Comparison of ENCODE assay signal across 1 cellular context in the genomic region with DNA sequence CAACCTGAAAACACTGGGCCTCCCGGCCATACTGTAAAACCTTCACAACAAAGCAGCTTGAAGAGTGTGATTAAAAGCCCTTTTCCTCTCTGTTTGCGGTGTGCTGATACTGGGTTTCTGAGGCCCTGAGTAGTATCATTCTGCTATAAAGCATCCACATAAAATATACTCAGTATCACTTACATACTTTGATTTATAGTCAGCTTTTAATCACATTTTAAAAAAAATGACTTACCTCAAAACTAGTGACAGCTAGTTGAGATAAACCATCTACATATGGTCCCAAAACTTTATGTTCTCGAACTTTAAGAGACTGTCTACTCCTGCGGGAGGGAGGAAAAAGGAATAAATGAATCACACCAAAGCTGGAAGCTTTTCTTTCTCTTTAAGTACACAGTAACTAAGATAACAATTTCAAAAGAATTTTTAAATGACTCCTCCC.
TF ChIP-seq lines count a peak whose summit lies in the region.

No MANE protein-coding gene starts in this region.

TF ChIP-seq in SK-N-SH, 30 proteins besides CTCF, POLR2A, EP300 and RAD21 (continued from another document):
- TF ChIP-seq, protein P1, sequence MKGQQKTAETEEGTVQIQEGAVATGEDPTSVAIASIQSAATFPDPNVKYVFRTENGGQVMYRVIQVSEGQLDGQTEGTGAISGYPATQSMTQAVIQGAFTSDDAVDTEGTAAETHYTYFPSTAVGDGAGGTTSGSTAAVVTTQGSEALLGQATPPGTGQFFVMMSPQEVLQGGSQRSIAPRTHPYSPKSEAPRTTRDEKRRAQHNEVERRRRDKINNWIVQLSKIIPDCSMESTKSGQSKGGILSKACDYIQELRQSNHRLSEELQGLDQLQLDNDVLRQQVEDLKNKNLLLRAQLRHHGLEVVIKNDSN (IDR thresholded peaks at IDR 0.05; ENCODE audit: borderline replicate concordance, low read depth) = no peak
- TF ChIP-seq FOSL2 (IDR thresholded peaks at IDR 0.05; ENCODE audit: borderline replicate concordance, low read depth) (peak; percentile 29; the same call in 1 of the 2 replicates), JUND (IDR thresholded peaks at IDR 0.05) (peak; percentile 47), MEF2A (IDR thresholded peaks at IDR 0.05; ENCODE audit: borderline replicate concordance, low read depth) (no peak), NRF1 (IDR thresholded peaks at IDR 0.05; ENCODE audit: low read depth, low read length) (no peak), RXRA (IDR thresholded peaks at IDR 0.05; ENCODE audit: borderline replicate concordance, low read depth) (no peak), YY1 (IDR thresholded peaks at IDR 0.05; ENCODE audit: low read depth) (no peak), TCF12 (IDR thresholded peaks at IDR 0.05) (peak; percentile 73), FOXM1 (IDR thresholded peaks at IDR 0.05; ENCODE audit: low read depth) (no peak), GATA2 (CRISPR knock-in tag; IDR thresholded peaks at IDR 0.05) (no peak), RFX5 (IDR thresholded peaks at IDR 0.05; ENCODE audit: low read length) (no peak), RCOR1 (IDR thresholded peaks at IDR 0.05; ENCODE audit: low read length) (no peak), GABPA (IDR thresholded peaks at IDR 0.05; ENCODE audit: low read depth) (no peak), NFIC (IDR thresholded peaks at IDR 0.05; ENCODE audit: borderline replicate concordance) (0 out of 2 replicates have a peak, but pooled peaks have one; percentile 16), CHD2 (IDR thresholded peaks at IDR 0.05; ENCODE audit: low read length, partially characterized antibody) (no peak), EZH2phosphoT487 (IDR thresholded peaks at IDR 0.05; ENCODE audit: borderline replicate concordance, low read depth) (no peak), POLR2AphosphoS5 (IDR thresholded peaks at IDR 0.05; ENCODE audit: low read depth, low read length) (peak; percentile 42; the same call in 1 of the 2 replicates), FOXJ3 (CRISPR knock-in tag; IDR thresholded peaks at IDR 0.05) (no peak), MXI1 (IDR thresholded peaks at IDR 0.05; ENCODE audit: low read depth, low read length) (no peak), ELF1 (IDR thresholded peaks at IDR 0.05) (no peak)
- TF ChIP-seq, protein P2, sequence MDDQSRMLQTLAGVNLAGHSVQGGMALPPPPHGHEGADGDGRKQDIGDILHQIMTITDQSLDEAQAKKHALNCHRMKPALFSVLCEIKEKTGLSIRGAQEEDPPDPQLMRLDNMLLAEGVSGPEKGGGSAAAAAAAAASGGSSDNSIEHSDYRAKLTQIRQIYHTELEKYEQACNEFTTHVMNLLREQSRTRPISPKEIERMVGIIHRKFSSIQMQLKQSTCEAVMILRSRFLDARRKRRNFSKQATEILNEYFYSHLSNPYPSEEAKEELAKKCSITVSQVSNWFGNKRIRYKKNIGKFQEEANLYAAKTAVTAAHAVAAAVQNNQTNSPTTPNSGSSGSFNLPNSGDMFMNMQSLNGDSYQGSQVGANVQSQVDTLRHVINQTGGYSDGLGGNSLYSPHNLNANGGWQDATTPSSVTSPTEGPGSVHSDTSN (IDR thresholded peaks at IDR 0.05) = peak; percentile 79
- TF ChIP-seq, protein P3, sequence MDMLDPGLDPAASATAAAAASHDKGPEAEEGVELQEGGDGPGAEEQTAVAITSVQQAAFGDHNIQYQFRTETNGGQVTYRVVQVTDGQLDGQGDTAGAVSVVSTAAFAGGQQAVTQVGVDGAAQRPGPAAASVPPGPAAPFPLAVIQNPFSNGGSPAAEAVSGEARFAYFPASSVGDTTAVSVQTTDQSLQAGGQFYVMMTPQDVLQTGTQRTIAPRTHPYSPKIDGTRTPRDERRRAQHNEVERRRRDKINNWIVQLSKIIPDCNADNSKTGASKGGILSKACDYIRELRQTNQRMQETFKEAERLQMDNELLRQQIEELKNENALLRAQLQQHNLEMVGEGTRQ (IDR thresholded peaks at IDR 0.05; ENCODE audit: borderline replicate concordance, low read depth, low read length) = no peak
- TF ChIP-seq, protein P4, sequence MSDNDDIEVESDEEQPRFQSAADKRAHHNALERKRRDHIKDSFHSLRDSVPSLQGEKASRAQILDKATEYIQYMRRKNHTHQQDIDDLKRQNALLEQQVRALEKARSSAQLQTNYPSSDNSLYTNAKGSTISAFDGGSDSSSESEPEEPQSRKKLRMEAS (IDR thresholded peaks at IDR 0.05; ENCODE audit: low read depth) = no peak
- TF ChIP-seq, protein P5, sequence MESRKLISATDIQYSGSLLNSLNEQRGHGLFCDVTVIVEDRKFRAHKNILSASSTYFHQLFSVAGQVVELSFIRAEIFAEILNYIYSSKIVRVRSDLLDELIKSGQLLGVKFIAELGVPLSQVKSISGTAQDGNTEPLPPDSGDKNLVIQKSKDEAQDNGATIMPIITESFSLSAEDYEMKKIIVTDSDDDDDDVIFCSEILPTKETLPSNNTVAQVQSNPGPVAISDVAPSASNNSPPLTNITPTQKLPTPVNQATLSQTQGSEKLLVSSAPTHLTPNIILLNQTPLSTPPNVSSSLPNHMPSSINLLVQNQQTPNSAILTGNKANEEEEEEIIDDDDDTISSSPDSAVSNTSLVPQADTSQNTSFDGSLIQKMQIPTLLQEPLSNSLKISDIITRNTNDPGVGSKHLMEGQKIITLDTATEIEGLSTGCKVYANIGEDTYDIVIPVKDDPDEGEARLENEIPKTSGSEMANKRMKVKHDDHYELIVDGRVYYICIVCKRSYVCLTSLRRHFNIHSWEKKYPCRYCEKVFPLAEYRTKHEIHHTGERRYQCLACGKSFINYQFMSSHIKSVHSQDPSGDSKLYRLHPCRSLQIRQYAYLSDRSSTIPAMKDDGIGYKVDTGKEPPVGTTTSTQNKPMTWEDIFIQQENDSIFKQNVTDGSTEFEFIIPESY (IDR thresholded peaks at IDR 0.05; ENCODE audit: borderline replicate concordance, low read depth) = no peak
